17 cellular contexts compared by ENCODE assay signal in genomic region chr1:239678181-239678580, GRCh38.
A peak's percentile ranks its signal among the peaks of the same experiment; 100 is the strongest.
DNase-seq lines count a peak whose midpoint lies in the region; ATAC-seq and TF ChIP-seq lines count a peak whose summit lies in the region.
"Had no signal": no experiment of that assay in that cellular context is flagged by ENCODE, and none has a peak within 500 bp of the region (broad histone marks: within the 10 kb centered on the region; RNA-seq: fewer than 3 reads in every experiment).

No MANE protein-coding gene starts in this region.

- H3K79me1 ChIP-seq in trophoblast cell (ENCODE audit: low read length), result no peaks in the 10 kb centered on the region

- H3K4me1 ChIP-seq in RWPE2 (ENCODE audit: insufficient read depth, poor library complexity, severe bottlenecking), result no peaks in the 10 kb centered on the region
- H3K4me1 ChIP-seq in trophoblast cell (ENCODE audit: control insufficient read depth in 1 of 2, insufficient read depth in 2 of 2, low read length in 2 of 2), result no peaks in the 10 kb centered on the region
- H3K4me1 ChIP-seq in gastroesophageal sphincter, result peaks cover 0 to 3% (median 0%) of the 10 kb centered on the region in 3 donors

- no peak overlapping the region for H2AFZ ChIP-seq in trophoblast cell (ENCODE audit: insufficient read depth, low read length, poor library complexity)
- H2AFZ ChIP-seq: GM23338 had no signal

- H2BK120ac ChIP-seq in trophoblast cell (ENCODE audit: insufficient read depth, low read length, poor library complexity), result no peak overlapping the region

- H3K9me3 ChIP-seq in RWPE2 (ENCODE audit: severe bottlenecking) (no peaks in the 10 kb centered on the region), trophoblast cell (ENCODE audit: insufficient read depth, low read depth, low read length) (no peaks in the 10 kb centered on the region), gastroesophageal sphincter (no peaks in the 10 kb centered on the region)

- H3K36me3 ChIP-seq in RWPE2 (ENCODE audit: low read depth) (no peaks in the 10 kb centered on the region), trophoblast cell (ENCODE audit: control insufficient read depth in 1 of 2, insufficient read depth in 2 of 2, low read length in 2 of 2) (no peaks in the 10 kb centered on the region), gastroesophageal sphincter (peaks cover 0 to 7% of the 10 kb centered on the region in 2 donors)

- no peak overlapping the region for H2BK12ac ChIP-seq in trophoblast cell (ENCODE audit: low read length)

- TF ChIP-seq EP300 in gastroesophageal sphincter (IDR thresholded peaks at IDR 0.05), result no peak

- TF ChIP-seq CTCF in RWPE2 (IDR thresholded peaks at IDR 0.05; ENCODE audit: poor library complexity, severe bottlenecking) (no peak), gastroesophageal sphincter (IDR thresholded peaks at IDR 0.05) (no peak)

- no peak for TF ChIP-seq POLR2A in gastroesophageal sphincter (IDR thresholded peaks at IDR 0.05)

- H3K23ac ChIP-seq in trophoblast cell (ENCODE audit: low read length), result no peak overlapping the region

- no peak overlapping the region for H3K9ac ChIP-seq in trophoblast cell (ENCODE audit: low read length)

- no peak overlapping the region for H4K91ac ChIP-seq in trophoblast cell (ENCODE audit: low read depth, low read length)

- no peak overlapping the region for H4K12ac ChIP-seq in trophoblast cell (ENCODE audit: low read depth, low read length)

- no peak overlapping the region for H3K4ac ChIP-seq in trophoblast cell (ENCODE audit: low read depth, low read length)

- H2AK5ac ChIP-seq in trophoblast cell (ENCODE audit: low read length), result no peak overlapping the region

- DNase-seq in ELR (ENCODE audit: low read depth), result peak; percentile 80
- peak; percentile 20 for DNase-seq in HS-5 (ENCODE audit: low read depth)
- DNase-seq in RWPE2 (ENCODE audit: low spot score), result no peak
- DNase-seq in trophoblast cell, result peak; percentile 16 to 83
- DNase-seq: 8988T; C1 segment of cervical spinal cord; Calu3; CD4-positive, alpha-beta memory T cell; COR-L47; DMS53; DMS79 treated with DMSO at 0.1 percent for 48 hours; H9 had no signal

- peak; percentile 31; the same call in 2 of the 3 replicates for ATAC-seq in RWPE2 (ENCODE audit: low read depth)
- no peak for ATAC-seq in HG03039 (IDR thresholded peaks at IDR 0.05; ENCODE audit: unreplicated experiment)
- ATAC-seq in gastroesophageal sphincter, result no peak
- ATAC-seq in GM21526 (IDR thresholded peaks at IDR 0.05; ENCODE audit: low FRiP score, unreplicated experiment), result no peak
- ATAC-seq: GM23338, HCT116 had no signal

- H3K4me3 ChIP-seq in RWPE2 (ENCODE audit: severe bottlenecking) (no peak overlapping the region), trophoblast cell (ENCODE audit: low read depth, low read length) (no peak overlapping the region), gastroesophageal sphincter (no peak overlapping the region)
- H3K4me3 ChIP-seq: GM23338 had no signal

- H2BK5ac ChIP-seq in trophoblast cell (ENCODE audit: low read depth, low read length, poor library complexity), result no peak overlapping the region

- H3K27me3 ChIP-seq in RWPE2 (ENCODE audit: insufficient read depth, poor library complexity, severe bottlenecking), result no peaks in the 10 kb centered on the region
- H3K27me3 ChIP-seq in trophoblast cell (ENCODE audit: insufficient read depth, low read length), result no peaks in the 10 kb centered on the region
- no peaks in the 10 kb centered on the region for H3K27me3 ChIP-seq in gastroesophageal sphincter

- H4K8ac ChIP-seq in trophoblast cell (ENCODE audit: low read depth, low read length), result no peak overlapping the region

- no peaks in the 10 kb centered on the region for H3K79me2 ChIP-seq in trophoblast cell (ENCODE audit: control insufficient read depth, insufficient read depth, low read length, poor library complexity)

- no CpG with 5 or more reads among the region's 2 CpGs for WGBS in trophoblast cell (ENCODE audit: extremely low coverage, insufficient coverage, insufficient read length)
- 78 to 84% methylated on average over 2 of the region's 2 CpGs for WGBS in gastroesophageal sphincter (ENCODE audit: low coverage in 1 of 2), 2 donors

- H3K27ac ChIP-seq in RWPE2 (ENCODE audit: poor library complexity, severe bottlenecking) (no peak overlapping the region), trophoblast cell (ENCODE audit: low read depth, low read length) (no peak overlapping the region), gastroesophageal sphincter (no peak overlapping the region)

- no peak overlapping the region for H3K18ac ChIP-seq in trophoblast cell (ENCODE audit: low read length)

- H3K14ac ChIP-seq in trophoblast cell (ENCODE audit: low read length), result no peak overlapping the region

- H3K4me2 ChIP-seq in trophoblast cell (ENCODE audit: low read length), result no peak overlapping the region
- H3K4me2 ChIP-seq: GM23338 had no signal
